Comparison of ENCODE assay signal across 1 cellular context in the genomic region with DNA sequence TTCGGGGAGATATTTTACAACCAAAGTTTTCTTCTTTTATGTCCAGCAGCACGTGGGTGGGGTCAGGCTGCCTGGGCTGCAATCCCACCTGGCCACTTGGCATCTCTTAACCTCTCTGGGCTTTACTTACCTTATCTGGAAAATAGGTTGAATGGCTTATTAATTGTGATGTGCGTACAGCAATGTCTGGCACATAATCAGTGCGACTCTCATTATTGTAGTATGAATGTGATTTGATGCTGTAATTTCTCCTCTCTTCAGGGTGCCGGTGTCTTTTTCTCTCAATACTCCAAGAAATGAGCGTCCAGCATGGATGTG.
TF ChIP-seq lines count a peak whose summit lies in the region.

No MANE protein-coding gene starts in this region.

TF ChIP-seq in GM23338, 12 proteins besides CTCF, POLR2A, EP300 and RAD21:
- TF ChIP-seq ZNF114 (CRISPR knock-in tag; IDR thresholded peaks at IDR 0.05): no peak
- no peak for TF ChIP-seq ZNF331 (CRISPR knock-in tag; IDR thresholded peaks at IDR 0.05; ENCODE audit: low read depth)
- TF ChIP-seq CREB1 (CRISPR knock-in tag; IDR thresholded peaks at IDR 0.05; ENCODE audit: low read depth): no peak
- TF ChIP-seq, protein P1, sequence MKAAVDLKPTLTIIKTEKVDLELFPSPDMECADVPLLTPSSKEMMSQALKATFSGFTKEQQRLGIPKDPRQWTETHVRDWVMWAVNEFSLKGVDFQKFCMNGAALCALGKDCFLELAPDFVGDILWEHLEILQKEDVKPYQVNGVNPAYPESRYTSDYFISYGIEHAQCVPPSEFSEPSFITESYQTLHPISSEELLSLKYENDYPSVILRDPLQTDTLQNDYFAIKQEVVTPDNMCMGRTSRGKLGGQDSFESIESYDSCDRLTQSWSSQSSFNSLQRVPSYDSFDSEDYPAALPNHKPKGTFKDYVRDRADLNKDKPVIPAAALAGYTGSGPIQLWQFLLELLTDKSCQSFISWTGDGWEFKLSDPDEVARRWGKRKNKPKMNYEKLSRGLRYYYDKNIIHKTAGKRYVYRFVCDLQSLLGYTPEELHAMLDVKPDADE (IDR thresholded peaks at IDR 0.05): no peak
- TF ChIP-seq REST (IDR thresholded peaks at IDR 0.05; ENCODE audit: unreplicated experiment): no peak
- TF ChIP-seq EZH2phosphoT487 (IDR thresholded peaks at IDR 0.05; ENCODE audit: unreplicated experiment): no peak
- no peak for TF ChIP-seq EZH2 (IDR thresholded peaks at IDR 0.05; ENCODE audit: low read depth, unreplicated experiment)
- TF ChIP-seq, protein P2, sequence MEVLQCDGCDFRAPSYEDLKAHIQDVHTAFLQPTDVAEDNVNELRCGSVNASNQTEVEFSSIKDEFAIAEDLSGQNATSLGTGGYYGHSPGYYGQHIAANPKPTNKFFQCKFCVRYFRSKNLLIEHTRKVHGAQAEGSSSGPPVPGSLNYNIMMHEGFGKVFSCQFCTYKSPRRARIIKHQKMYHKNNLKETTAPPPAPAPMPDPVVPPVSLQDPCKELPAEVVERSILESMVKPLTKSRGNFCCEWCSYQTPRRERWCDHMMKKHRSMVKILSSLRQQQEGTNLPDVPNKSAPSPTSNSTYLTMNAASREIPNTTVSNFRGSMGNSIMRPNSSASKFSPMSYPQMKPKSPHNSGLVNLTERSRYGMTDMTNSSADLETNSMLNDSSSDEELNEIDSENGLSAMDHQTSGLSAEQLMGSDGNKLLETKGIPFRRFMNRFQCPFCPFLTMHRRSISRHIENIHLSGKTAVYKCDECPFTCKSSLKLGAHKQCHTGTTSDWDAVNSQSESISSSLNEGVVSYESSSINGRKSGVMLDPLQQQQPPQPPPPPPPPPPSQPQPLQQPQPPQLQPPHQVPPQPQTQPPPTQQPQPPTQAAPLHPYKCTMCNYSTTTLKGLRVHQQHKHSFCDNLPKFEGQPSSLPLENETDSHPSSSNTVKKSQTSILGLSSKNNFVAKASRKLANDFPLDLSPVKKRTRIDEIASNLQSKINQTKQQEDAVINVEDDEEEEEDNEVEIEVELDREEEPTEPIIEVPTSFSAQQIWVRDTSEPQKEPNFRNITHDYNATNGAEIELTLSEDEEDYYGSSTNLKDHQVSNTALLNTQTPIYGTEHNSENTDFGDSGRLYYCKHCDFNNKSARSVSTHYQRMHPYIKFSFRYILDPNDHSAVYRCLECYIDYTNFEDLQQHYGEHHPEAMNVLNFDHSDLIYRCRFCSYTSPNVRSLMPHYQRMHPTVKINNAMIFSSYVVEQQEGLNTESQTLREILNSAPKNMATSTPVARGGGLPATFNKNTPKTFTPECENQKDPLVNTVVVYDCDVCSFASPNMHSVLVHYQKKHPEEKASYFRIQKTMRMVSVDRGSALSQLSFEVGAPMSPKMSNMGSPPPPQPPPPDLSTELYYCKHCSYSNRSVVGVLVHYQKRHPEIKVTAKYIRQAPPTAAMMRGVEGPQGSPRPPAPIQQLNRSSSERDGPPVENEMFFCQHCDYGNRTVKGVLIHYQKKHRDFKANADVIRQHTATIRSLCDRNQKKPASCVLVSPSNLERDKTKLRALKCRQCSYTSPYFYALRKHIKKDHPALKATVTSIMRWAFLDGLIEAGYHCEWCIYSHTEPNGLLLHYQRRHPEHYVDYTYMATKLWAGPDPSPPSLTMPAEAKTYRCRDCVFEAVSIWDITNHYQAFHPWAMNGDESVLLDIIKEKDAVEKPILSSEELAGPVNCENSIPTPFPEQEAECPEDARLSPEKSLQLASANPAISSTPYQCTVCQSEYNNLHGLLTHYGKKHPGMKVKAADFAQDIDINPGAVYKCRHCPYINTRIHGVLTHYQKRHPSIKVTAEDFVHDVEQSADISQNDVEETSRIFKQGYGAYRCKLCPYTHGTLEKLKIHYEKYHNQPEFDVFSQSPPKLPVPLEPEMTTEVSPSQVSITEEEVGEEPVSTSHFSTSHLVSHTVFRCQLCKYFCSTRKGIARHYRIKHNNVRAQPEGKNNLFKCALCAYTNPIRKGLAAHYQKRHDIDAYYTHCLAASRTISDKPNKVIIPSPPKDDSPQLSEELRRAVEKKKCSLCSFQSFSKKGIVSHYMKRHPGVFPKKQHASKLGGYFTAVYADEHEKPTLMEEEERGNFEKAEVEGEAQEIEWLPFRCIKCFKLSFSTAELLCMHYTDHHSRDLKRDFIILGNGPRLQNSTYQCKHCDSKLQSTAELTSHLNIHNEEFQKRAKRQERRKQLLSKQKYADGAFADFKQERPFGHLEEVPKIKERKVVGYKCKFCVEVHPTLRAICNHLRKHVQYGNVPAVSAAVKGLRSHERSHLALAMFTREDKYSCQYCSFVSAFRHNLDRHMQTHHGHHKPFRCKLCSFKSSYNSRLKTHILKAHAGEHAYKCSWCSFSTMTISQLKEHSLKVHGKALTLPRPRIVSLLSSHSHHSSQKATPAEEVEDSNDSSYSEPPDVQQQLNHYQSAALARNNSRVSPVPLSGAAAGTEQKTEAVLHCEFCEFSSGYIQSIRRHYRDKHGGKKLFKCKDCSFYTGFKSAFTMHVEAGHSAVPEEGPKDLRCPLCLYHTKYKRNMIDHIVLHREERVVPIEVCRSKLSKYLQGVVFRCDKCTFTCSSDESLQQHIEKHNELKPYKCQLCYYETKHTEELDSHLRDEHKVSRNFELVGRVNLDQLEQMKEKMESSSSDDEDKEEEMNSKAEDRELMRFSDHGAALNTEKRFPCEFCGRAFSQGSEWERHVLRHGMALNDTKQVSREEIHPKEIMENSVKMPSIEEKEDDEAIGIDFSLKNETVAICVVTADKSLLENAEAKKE (CRISPR knock-in tag; IDR thresholded peaks at IDR 0.05): no peak
